Comparison of ENCODE assay signal across 15 cellular contexts in the genomic region with DNA sequence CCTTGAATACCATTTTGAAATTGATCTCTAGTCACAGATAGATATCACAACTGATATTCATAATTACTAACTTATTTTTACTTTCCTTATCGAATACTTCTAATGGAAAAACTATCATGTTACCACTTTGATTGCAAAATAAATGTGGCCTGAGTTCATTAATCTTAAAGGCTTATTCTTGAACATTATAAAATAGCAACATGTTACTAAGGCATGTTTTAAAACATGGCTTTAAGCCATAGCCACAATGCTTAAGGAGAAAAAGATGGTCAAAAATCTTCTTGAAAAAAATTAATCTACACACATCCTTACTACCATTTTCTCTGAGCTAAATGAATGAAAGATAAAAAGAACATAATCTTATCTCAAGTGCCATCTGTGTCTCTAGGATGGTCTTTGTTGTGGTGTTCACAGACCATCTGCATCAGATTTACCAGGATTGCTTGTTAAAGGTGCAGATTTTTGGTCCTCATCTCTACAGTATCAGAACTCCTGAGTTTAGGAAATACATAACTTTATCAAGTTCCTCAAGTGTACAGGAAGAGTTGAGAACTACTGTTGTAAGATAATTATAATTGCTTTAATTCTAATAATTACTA. TPM values are rescaled to one million over a fixed set of nuclear protein-coding genes. Genes with fewer than 3 reads are reported as not detected.
DNase-seq lines count a peak whose midpoint lies in the region; ATAC-seq, FAIRE-seq and TF ChIP-seq lines count a peak whose summit lies in the region.
"Had no signal": no experiment of that assay in that cellular context is flagged by ENCODE, and none has a peak within 500 bp of the region (broad histone marks: within the 10 kb centered on the region; RNA-seq: fewer than 3 reads in every experiment).

No MANE protein-coding gene starts in this region.

- H3K27ac ChIP-seq in epithelial cell of prostate, result peak overlapping the region; percentile 36
- H3K27ac ChIP-seq in pancreas, result no peak overlapping the region
- H3K27ac ChIP-seq: A549, C4-2B had no signal

- intact Hi-C loops in pancreas (cut with DNase I), result no loop called here

- no peaks in the 10 kb centered on the region for H3K4me1 ChIP-seq in pancreas
- H3K4me1 ChIP-seq: A549 had no signal

- no peaks in the 10 kb centered on the region for H3K27me3 ChIP-seq in pancreas

- H3K4me3 ChIP-seq in pancreas, result no peak overlapping the region
- H3K4me3 ChIP-seq: A549 had no signal

- FAIRE-seq in pancreas (lab: Jason Lieb, UNC), result peak; percentile 5
- FAIRE-seq: A549 had no signal

- no peaks in the 10 kb centered on the region for H3K36me3 ChIP-seq in pancreas

- DNase-seq in NCI-H748 (lab: John Stamatoyannopoulos, UW; ENCODE audit: unreplicated experiment), result peak; percentile 17
- DNase-seq in NCI-H748 treated with DMSO at 0.1 percent for 48 hours (lab: John Stamatoyannopoulos, UW), result no peak
- peak; percentile 63 for DNase-seq in NCI-H2171 treated with DMSO at 0.1 percent for 48 hours (lab: John Stamatoyannopoulos, UW)
- DNase-seq in epithelial cell of prostate (ENCODE audit: low read depth, low spot score), result no peak
- no peak for DNase-seq in pancreas
- no peak for DNase-seq in GM20000 (ENCODE audit: low spot score)
- no peak for DNase-seq in inferior parietal cortex (ENCODE audit: extremely low spot score)
- DNase-seq: MV-4-11; NCI-H1436 treated with DMSO at 0.1 percent for 48 hours; NCI-H510A; NK-92 treated with Interleukin-12 subunit alpha and Interleukin-12 subunit beta, amount 100 ng/mL, for 24 hours; SHP77 treated with DMSO at 0.1 percent for 48 hours had no signal

- TF ChIP-seq CTCF in pancreas (IDR thresholded peaks at IDR 0.05) (no peak), GM20000 (IDR thresholded peaks at IDR 0.05; ENCODE audit: extremely low read depth, missing control alignments) (no peak)

- WGBS in pancreas, 2 donors, result 36 to 41% methylated on average over 1 of the region's 1 CpG

- no peak for ATAC-seq in pancreas
- no peak for ATAC-seq in GM18867 (IDR thresholded peaks at IDR 0.05; ENCODE audit: unreplicated experiment)

- no peaks in the 10 kb centered on the region for H3K9me3 ChIP-seq in pancreas
- H3K9me3 ChIP-seq: A549 had no signal

RNA-seq across cellular contexts. Expression of a gene that starts 15.3 kb away (rescaled TPM):
- total RNA-seq in pancreas, result 10 to 100 TPM in 3 of 6 donors, 1 to 10 TPM in 3; 8.1 to 12.1 (median 9.8) TPM
- 10 to 100 TPM; 24.9 to 28.3 TPM for polyA plus RNA-seq in pancreas

Comparison
In these comparisons a context has a peak if more than half of its experiments do, and no peak if none do; other contexts are left out.
1. DNase-seq: peak in NCI-H748 (single experiment) and NCI-H2171 treated with DMSO at 0.1 percent for 48 hours (single experiment); none in NCI-H748 treated with DMSO at 0.1 percent for 48 hours (single experiment), epithelial cell of prostate (single experiment), pancreas (0 of 6), GM20000 (single experiment) and inferior parietal cortex (single experiment).